In genomic region chrX:154460326-154460725, GRCh38 we compare ENCODE assay signal across 15 cellular contexts. TPM values are rescaled to one million over a fixed set of nuclear protein-coding genes. Genes with fewer than 3 reads are reported as not detected.
DNase-seq lines count a peak whose midpoint lies in the region; ATAC-seq, FAIRE-seq and TF ChIP-seq lines count a peak whose summit lies in the region.
"Had no signal": no experiment of that assay in that cellular context is flagged by ENCODE, and none has a peak within 500 bp of the region (broad histone marks: within the 10 kb centered on the region; RNA-seq: fewer than 3 reads in every experiment).

No MANE protein-coding gene starts in this region.

- H3K27me3 Mint-ChIP-seq in activated T-cell treated with anti-CD3 and anti-CD28 coated beads, Interleukin-2, amount 50 U/mL, for 24 hours, result no peaks in the 10 kb centered on the region
- H3K27me3 Mint-ChIP-seq in activated T-helper 2 cell treated with anti-CD3 and anti-CD28 coated beads, Interferon-gamma antibody, Interleukin-2, Interleukin-4, amounts not matched to agents 10 μg/mL and 5 μg/mL and 100 μg/mL, durations not matched to agents 14 hours and 24 hours and 36 hours (ENCODE audit: low read depth), result no peaks in the 10 kb centered on the region
- no peaks in the 10 kb centered on the region for H3K27me3 Mint-ChIP-seq in stimulated activated naive CD8-positive, alpha-beta T cell treated with anti-CD3 and anti-CD28 coated beads, Interleukin-15, amount 100 ng/mL, for 72 hours

- peak overlapping the region; percentile 29 for H3K27ac Mint-ChIP-seq in activated T-cell treated with anti-CD3 and anti-CD28 coated beads, Interleukin-2, amount 50 U/mL, for 24 hours
- no peak overlapping the region for H3K27ac Mint-ChIP-seq in activated T-helper 2 cell treated with anti-CD3 and anti-CD28 coated beads, Interferon-gamma antibody, Interleukin-2, Interleukin-4, amounts not matched to agents 10 μg/mL and 5 μg/mL and 100 μg/mL, durations not matched to agents 14 hours and 24 hours and 36 hours
- no peak overlapping the region for H3K27ac Mint-ChIP-seq in stimulated activated naive CD8-positive, alpha-beta T cell treated with anti-CD3 and anti-CD28 coated beads, Interleukin-15, amount 100 ng/mL, for 72 hours

- DNase-seq in activated T-cell treated with anti-CD3 and anti-CD28 coated beads, Interleukin-2, amount 50 U/mL, for 24 hours, result no peak
- DNase-seq in activated T-cell treated with anti-CD3 and anti-CD28 coated beads for 4 hours (no peak), hepatocyte (ENCODE audit: low spot score) (no peak), GM19239 (ENCODE audit: insufficient read length, low spot score) (no peak)
- DNase-seq in activated T-helper 2 cell treated with anti-CD3 and anti-CD28 coated beads, Interferon-gamma antibody, Interleukin-2, Interleukin-4, amounts not matched to agents 10 μg/mL and 5 μg/mL and 100 μg/mL, durations not matched to agents 14 hours and 24 hours and 36 hours (ENCODE audit: low spot score), result no peak
- DNase-seq in stimulated activated naive CD8-positive, alpha-beta T cell treated with anti-CD3 and anti-CD28 coated beads, Interleukin-15, amount 100 ng/mL, for 72 hours, result no peak
- DNase-seq: activated CD8-positive, alpha-beta memory T cell treated with anti-CD3 and anti-CD28 coated beads, Interleukin-2, amount 50 U/mL, for 48 hours; central memory CD4-positive, alpha-beta T cell; NCI-H2107; PC-3; psoas muscle had no signal

- peaks cover 23% of the 10 kb centered on the region for H3K79me2 ChIP-seq in hepatocyte

- no peaks in the 10 kb centered on the region for H4K20me1 ChIP-seq in hepatocyte (ENCODE audit: insufficient read depth, poor library complexity, severe bottlenecking)

- H3K4me1 ChIP-seq in hepatocyte (ENCODE audit: insufficient read depth), result no peaks in the 10 kb centered on the region
- H3K4me1 ChIP-seq: psoas muscle had no signal

- no peak overlapping the region for H3K4me3 ChIP-seq in hepatocyte

- TF ChIP-seq CTCF in hepatocyte (IDR thresholded peaks at IDR 0.05; ENCODE audit: poor library complexity), result no peak

- H3K4me3 Mint-ChIP-seq in activated T-cell treated with anti-CD3 and anti-CD28 coated beads, Interleukin-2, amount 50 U/mL, for 24 hours, result peak overlapping the region; percentile 82
- H3K4me3 Mint-ChIP-seq in activated T-helper 2 cell treated with anti-CD3 and anti-CD28 coated beads, Interferon-gamma antibody, Interleukin-2, Interleukin-4, amounts not matched to agents 10 μg/mL and 5 μg/mL and 100 μg/mL, durations not matched to agents 14 hours and 24 hours and 36 hours (ENCODE audit: low read depth), result peak overlapping the region; percentile 51
- H3K4me3 Mint-ChIP-seq in stimulated activated naive CD8-positive, alpha-beta T cell treated with anti-CD3 and anti-CD28 coated beads, Interleukin-15, amount 100 ng/mL, for 72 hours, result peak overlapping the region; percentile 85 to 86

- intact Hi-C loops in activated T-helper 2 cell treated with anti-CD3 and anti-CD28 coated beads, Interferon-gamma antibody, Interleukin-2, Interleukin-4, amounts not matched to agents 10 μg/mL and 5 μg/mL and 100 μg/mL, durations not matched to agents 14 hours and 24 hours and 36 hours (cut with micrococcal nuclease), result no loop called here

- WGBS in hepatocyte (ENCODE audit: low lambda C conversion rate, missing lambda C conversion rate), result 95% methylated on average over 26 of the region's 26 CpGs

- H3K36me3 ChIP-seq in hepatocyte (replicated peaks; ENCODE audit: insufficient read depth, low read depth), result no peaks in the 10 kb centered on the region

- peaks cover 29% of the 10 kb centered on the region for H3K36me3 Mint-ChIP-seq in activated T-cell treated with anti-CD3 and anti-CD28 coated beads, Interleukin-2, amount 50 U/mL, for 24 hours (ENCODE audit: low read depth)
- H3K36me3 Mint-ChIP-seq in activated T-helper 2 cell treated with anti-CD3 and anti-CD28 coated beads, Interferon-gamma antibody, Interleukin-2, Interleukin-4, amounts not matched to agents 10 μg/mL and 5 μg/mL and 100 μg/mL, durations not matched to agents 14 hours and 24 hours and 36 hours (ENCODE audit: low read depth), result peaks cover 9% of the 10 kb centered on the region

- H3K9me3 Mint-ChIP-seq in activated T-cell treated with anti-CD3 and anti-CD28 coated beads, Interleukin-2, amount 50 U/mL, for 24 hours, result no peaks in the 10 kb centered on the region
- H3K9me3 Mint-ChIP-seq in activated T-helper 2 cell treated with anti-CD3 and anti-CD28 coated beads, Interferon-gamma antibody, Interleukin-2, Interleukin-4, amounts not matched to agents 10 μg/mL and 5 μg/mL and 100 μg/mL, durations not matched to agents 14 hours and 24 hours and 36 hours, result no peaks in the 10 kb centered on the region
- no peaks in the 10 kb centered on the region for H3K9me3 Mint-ChIP-seq in stimulated activated naive CD8-positive, alpha-beta T cell treated with anti-CD3 and anti-CD28 coated beads, Interleukin-15, amount 100 ng/mL, for 72 hours

- no peak overlapping the region for H2AFZ ChIP-seq in hepatocyte

- peaks cover 16% of the 10 kb centered on the region for H3K4me1 Mint-ChIP-seq in activated T-cell treated with anti-CD3 and anti-CD28 coated beads, Interleukin-2, amount 50 U/mL, for 24 hours (ENCODE audit: low read depth)
- H3K4me1 Mint-ChIP-seq in activated T-helper 2 cell treated with anti-CD3 and anti-CD28 coated beads, Interferon-gamma antibody, Interleukin-2, Interleukin-4, amounts not matched to agents 10 μg/mL and 5 μg/mL and 100 μg/mL, durations not matched to agents 14 hours and 24 hours and 36 hours (ENCODE audit: low read depth), result peaks cover 5% of the 10 kb centered on the region
- peaks cover 32% of the 10 kb centered on the region for H3K4me1 Mint-ChIP-seq in stimulated activated naive CD8-positive, alpha-beta T cell treated with anti-CD3 and anti-CD28 coated beads, Interleukin-15, amount 100 ng/mL, for 72 hours

- H3K9me3 ChIP-seq in hepatocyte (ENCODE audit: low read depth), result no peaks in the 10 kb centered on the region
- H3K9me3 ChIP-seq: psoas muscle had no signal

- no peak for FAIRE-seq in GM19239 (lab: Jason Lieb, UNC)
- FAIRE-seq: frontal cortex, TTC549 had no signal

- H3K9me2 ChIP-seq in hepatocyte (replicated peaks; ENCODE audit: insufficient read depth), result no peaks in the 10 kb centered on the region

- H3K27me3 ChIP-seq in hepatocyte, result no peaks in the 10 kb centered on the region

- peak overlapping the region; percentile 83 for H3K4me2 ChIP-seq in hepatocyte

- ATAC-seq in stimulated activated naive CD8-positive, alpha-beta T cell treated with anti-CD3 and anti-CD28 coated beads, Interleukin-15, amount 100 ng/mL, for 72 hours, result no peak
- ATAC-seq in GM19351 (IDR thresholded peaks at IDR 0.05; ENCODE audit: unreplicated experiment) (no peak), HG03571 (IDR thresholded peaks at IDR 0.05; ENCODE audit: unreplicated experiment) (no peak)
- ATAC-seq: PC-3, psoas muscle had no signal

- no peak overlapping the region for H3K27ac ChIP-seq in hepatocyte
- H3K27ac ChIP-seq: psoas muscle had no signal

RNA-seq across cellular contexts. Expression of gene PLXNA3, which starts 2.2 kb away (rescaled TPM):
- 62.1 and 62.5 TPM in 2 replicates for total RNA-seq in activated T-helper 2 cell treated with anti-CD3 and anti-CD28 coated beads, Interferon-gamma antibody, Interleukin-2, Interleukin-4, amounts not matched to agents 10 μg/mL and 5 μg/mL and 100 μg/mL, durations not matched to agents 14 hours and 24 hours and 36 hours
- total RNA-seq in hepatocyte, result 10.6 and 14.1 TPM in 2 replicates
- 23.2 and 28.7 TPM in 2 replicates for polyA plus RNA-seq in hepatocyte

RNA-seq across cellular contexts. Expression of gene FAM50A, which starts 16.4 kb away (rescaled TPM):
- total RNA-seq in activated T-helper 2 cell treated with anti-CD3 and anti-CD28 coated beads, Interferon-gamma antibody, Interleukin-2, Interleukin-4, amounts not matched to agents 10 μg/mL and 5 μg/mL and 100 μg/mL, durations not matched to agents 14 hours and 24 hours and 36 hours, result 79.6 and 84.1 TPM in 2 replicates
- total RNA-seq in hepatocyte, result 52.1 and 65.9 TPM in 2 replicates
- 147 and 178 TPM in 2 replicates for polyA plus RNA-seq in hepatocyte

RNA-seq across cellular contexts. Expression of gene LAGE3, which starts 18.8 kb away (rescaled TPM):
- total RNA-seq in activated T-helper 2 cell treated with anti-CD3 and anti-CD28 coated beads, Interferon-gamma antibody, Interleukin-2, Interleukin-4, amounts not matched to agents 10 μg/mL and 5 μg/mL and 100 μg/mL, durations not matched to agents 14 hours and 24 hours and 36 hours, result 49.4 and 51.7 TPM in 2 replicates
- total RNA-seq in hepatocyte, result 32.2 and 40.0 TPM in 2 replicates
- 49.4 and 50.8 TPM in 2 replicates for polyA plus RNA-seq in hepatocyte

RNA-seq across cellular contexts. Expression of gene GDI1, which starts 23.4 kb away (rescaled TPM):
- 115 and 117 TPM in 2 replicates for total RNA-seq in activated T-helper 2 cell treated with anti-CD3 and anti-CD28 coated beads, Interferon-gamma antibody, Interleukin-2, Interleukin-4, amounts not matched to agents 10 μg/mL and 5 μg/mL and 100 μg/mL, durations not matched to agents 14 hours and 24 hours and 36 hours
- total RNA-seq in hepatocyte, result 82.7 and 101 TPM in 2 replicates
- 102 and 132 TPM in 2 replicates for polyA plus RNA-seq in hepatocyte

RNA-seq across cellular contexts. Expression of gene UBL4A, which starts 26.1 kb away (rescaled TPM):
- 55.5 and 56.1 TPM in 2 replicates for total RNA-seq in activated T-helper 2 cell treated with anti-CD3 and anti-CD28 coated beads, Interferon-gamma antibody, Interleukin-2, Interleukin-4, amounts not matched to agents 10 μg/mL and 5 μg/mL and 100 μg/mL, durations not matched to agents 14 hours and 24 hours and 36 hours
- total RNA-seq in hepatocyte, result 25.0 and 26.7 TPM in 2 replicates
- 29.9 and 34.0 TPM in 2 replicates for polyA plus RNA-seq in hepatocyte
